Comparison of ENCODE assay signal across 1 cellular context in genomic region chr3:43998374-43998840, GRCh38.
TF ChIP-seq lines count a peak whose summit lies in the region.

No MANE protein-coding gene starts in this region.

TF ChIP-seq in GM12878, 131 proteins besides CTCF, POLR2A, EP300 and RAD21 (continued from another document):
- TF ChIP-seq, protein P1, sequence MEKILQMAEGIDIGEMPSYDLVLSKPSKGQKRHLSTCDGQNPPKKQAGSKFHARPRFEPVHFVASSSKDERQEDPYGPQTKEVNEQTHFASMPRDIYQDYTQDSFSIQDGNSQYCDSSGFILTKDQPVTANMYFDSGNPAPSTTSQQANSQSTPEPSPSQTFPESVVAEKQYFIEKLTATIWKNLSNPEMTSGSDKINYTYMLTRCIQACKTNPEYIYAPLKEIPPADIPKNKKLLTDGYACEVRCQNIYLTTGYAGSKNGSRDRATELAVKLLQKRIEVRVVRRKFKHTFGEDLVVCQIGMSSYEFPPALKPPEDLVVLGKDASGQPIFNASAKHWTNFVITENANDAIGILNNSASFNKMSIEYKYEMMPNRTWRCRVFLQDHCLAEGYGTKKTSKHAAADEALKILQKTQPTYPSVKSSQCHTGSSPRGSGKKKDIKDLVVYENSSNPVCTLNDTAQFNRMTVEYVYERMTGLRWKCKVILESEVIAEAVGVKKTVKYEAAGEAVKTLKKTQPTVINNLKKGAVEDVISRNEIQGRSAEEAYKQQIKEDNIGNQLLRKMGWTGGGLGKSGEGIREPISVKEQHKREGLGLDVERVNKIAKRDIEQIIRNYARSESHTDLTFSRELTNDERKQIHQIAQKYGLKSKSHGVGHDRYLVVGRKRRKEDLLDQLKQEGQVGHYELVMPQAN (conservative IDR thresholded peaks at IDR 0.05): no peak
- no peak for TF ChIP-seq PRDM15 (CRISPR knock-in tag; IDR thresholded peaks at IDR 0.05)
- TF ChIP-seq IRF4 (IDR thresholded peaks at IDR 0.05; ENCODE audit: low read depth, low read length): no peak
- TF ChIP-seq RCOR1 (conservative IDR thresholded peaks at IDR 0.05; ENCODE audit: low read depth, low read length): no peak
- no peak for TF ChIP-seq MTA3 (IDR thresholded peaks at IDR 0.05; ENCODE audit: borderline replicate concordance, low read length)
